ENCODE assay signal across 27 cellular contexts in the genomic region with DNA sequence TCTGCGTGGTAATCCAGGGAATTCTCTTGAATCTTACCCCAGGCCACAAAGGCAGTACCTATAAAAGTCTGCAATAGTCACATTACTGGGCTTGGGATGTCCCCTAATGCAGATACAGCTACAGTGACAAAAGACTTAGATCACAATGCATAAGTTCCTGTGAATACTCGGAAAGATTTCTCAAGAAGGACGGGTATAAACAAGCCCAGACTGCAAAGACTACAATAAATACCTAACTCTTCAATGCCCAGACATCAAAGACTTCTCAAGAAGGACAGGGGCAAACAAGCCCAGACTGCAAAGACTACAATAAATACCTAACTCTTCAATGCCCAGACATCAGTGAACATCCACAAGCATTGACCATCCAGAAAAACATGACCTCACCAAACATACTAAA. TPM values are rescaled to one million over a fixed set of nuclear protein-coding genes. Genes with fewer than 3 reads are reported as not detected.
DNase-seq lines count a peak whose midpoint lies in the region; ATAC-seq, FAIRE-seq and TF ChIP-seq lines count a peak whose summit lies in the region.
"Had no signal": no experiment of that assay in that cellular context is flagged by ENCODE, and none has a peak within 500 bp of the region (broad histone marks: within the 10 kb centered on the region; RNA-seq: fewer than 3 reads in every experiment).

No MANE protein-coding gene starts in this region.

- H3K4me3 ChIP-seq in bronchial epithelial cell (ENCODE audit: low read depth, low read length) (no peak overlapping the region), epithelial cell of esophagus (ENCODE audit: low read length) (no peak overlapping the region), GM23248 (no peak overlapping the region)
- H3K4me3 ChIP-seq: BLaER1, GM12878 had no signal

- H3K4me1 ChIP-seq in foreskin keratinocyte (no peaks in the 10 kb centered on the region), GM23248 (ENCODE audit: insufficient read depth) (no peaks in the 10 kb centered on the region)
- H3K4me1 ChIP-seq: BE2C, BLaER1 had no signal

- in situ Hi-C loops in GM23248 (cut with MboI) = no loop called here

- no peaks in the 10 kb centered on the region for H3K4me1 Mint-ChIP-seq in progenitor cell of endocrine pancreas (ENCODE audit: low read depth)
- H3K4me1 Mint-ChIP-seq: CD4-positive, alpha-beta memory T cell; CD4-positive, CD25-positive, alpha-beta regulatory T cell; CD8-positive, alpha-beta memory T cell had no signal

- H3K27ac ChIP-seq in foreskin keratinocyte = no peak overlapping the region
- no peak overlapping the region for H3K27ac ChIP-seq in GM23248
- H3K27ac ChIP-seq: BLaER1 had no signal

- peak; percentile 48 for ATAC-seq in foreskin keratinocyte
- ATAC-seq: GM12878 had no signal

- H3K9me2 ChIP-seq in GM23248 (ENCODE audit: insufficient read depth) = no peaks in the 10 kb centered on the region

- H3K27me3 ChIP-seq in bronchial epithelial cell (ENCODE audit: control insufficient read depth, insufficient read depth, low read length) = no peaks in the 10 kb centered on the region
- H3K27me3 ChIP-seq in foreskin keratinocyte = peaks cover 6% of the 10 kb centered on the region
- H3K27me3 ChIP-seq in GM23248 (replicated peaks; ENCODE audit: insufficient read depth) = no peaks in the 10 kb centered on the region; the same call in 1 of the 2 replicates
- H3K27me3 ChIP-seq: BE2C, BLaER1 had no signal

- no peak overlapping the region for H3K27ac Mint-ChIP-seq in progenitor cell of endocrine pancreas
- H3K27ac Mint-ChIP-seq: CD4-positive, alpha-beta memory T cell; CD4-positive, CD25-positive, alpha-beta regulatory T cell had no signal

- H3K27me3 Mint-ChIP-seq in progenitor cell of endocrine pancreas = no peaks in the 10 kb centered on the region

- no peaks in the 10 kb centered on the region for H3F3A ChIP-seq in GM23248 (ENCODE audit: insufficient read depth)

- peak; percentile 70 for DNase-seq in bronchial epithelial cell (ENCODE audit: low read depth)
- DNase-seq in epithelial cell of esophagus (ENCODE audit: low read depth) = peak; percentile 74
- DNase-seq in foreskin keratinocyte = peak; percentile 61 to 77
- no peak for DNase-seq in progenitor cell of endocrine pancreas (ENCODE audit: low spot score, unreplicated experiment)
- DNase-seq in NCI-H1417 treated with DMSO at 0.1 percent for 48 hours (lab: John Stamatoyannopoulos, UW) = no peak
- DNase-seq in GM23248 = no peak
- DNase-seq: 8988T; ACHN; BE2C; C1 segment of cervical spinal cord; CD4-positive, alpha-beta memory T cell; CD4-positive, CD25-positive, alpha-beta regulatory T cell; CD8-positive, alpha-beta memory T cell; COR-L47; DMS 273 treated with DMSO at 0.1 percent for 48 hours; DMS153; DMS53; DMS79; DND-41; EL; GDM1 had no signal

- H3K36me3 ChIP-seq in bronchial epithelial cell (ENCODE audit: control insufficient read depth, insufficient read depth, low read length) = no peaks in the 10 kb centered on the region
- H3K36me3 ChIP-seq in GM23248 (ENCODE audit: low read depth) = no peaks in the 10 kb centered on the region
- H3K36me3 ChIP-seq: BE2C, BLaER1 had no signal

- TF ChIP-seq CTCF in bronchial epithelial cell (IDR thresholded peaks at IDR 0.05; ENCODE audit: insufficient read depth, low read length, severe bottlenecking) (no peak), epithelial cell of esophagus (IDR thresholded peaks at IDR 0.05; ENCODE audit: insufficient read depth, low read depth, low read length, missing control alignments) (no peak), foreskin keratinocyte (conservative IDR thresholded peaks at IDR 0.05) (no peak), progenitor cell of endocrine pancreas (IDR thresholded peaks at IDR 0.05; ENCODE audit: unreplicated experiment) (no peak)

- no peak overlapping the region for H3K4me2 ChIP-seq in GM23248 (ENCODE audit: unreplicated experiment)
- H3K4me2 ChIP-seq: BLaER1 had no signal

- H3K4me3 Mint-ChIP-seq in progenitor cell of endocrine pancreas (ENCODE audit: low read depth) = no peak overlapping the region
- H3K4me3 Mint-ChIP-seq: CD14-positive monocyte; CD4-positive, alpha-beta memory T cell; CD4-positive, CD25-positive, alpha-beta regulatory T cell; CD8-positive, alpha-beta memory T cell had no signal

- H3K79me2 ChIP-seq in GM23248 (ENCODE audit: insufficient read depth) = no peaks in the 10 kb centered on the region

- H3K9ac ChIP-seq in GM23248 = no peak overlapping the region
- H3K9ac ChIP-seq: BLaER1 had no signal

- H2AFZ ChIP-seq in GM23248 = no peak overlapping the region

- H4K20me1 ChIP-seq in GM23248 (ENCODE audit: insufficient read depth) = no peaks in the 10 kb centered on the region
- H4K20me1 ChIP-seq: BLaER1 had no signal

- H3K9me3 Mint-ChIP-seq in progenitor cell of endocrine pancreas (ENCODE audit: low read depth) = no peaks in the 10 kb centered on the region
- H3K9me3 Mint-ChIP-seq: CD4-positive, alpha-beta memory T cell; CD8-positive, alpha-beta memory T cell had no signal

- no peak for FAIRE-seq in bronchial epithelial cell (lab: Jason Lieb, UNC)
- FAIRE-seq: A204.1, GM12878, GM12892, GM18507 had no signal

- 40 to 48% methylated on average over 3 of the region's 3 CpGs for WGBS in GM23248 (ENCODE audit: low coverage in 1 of 2, low lambda C conversion rate in 2 of 2, missing lambda C conversion rate in 2 of 2), 2 experiments

- no peaks in the 10 kb centered on the region for H3K9me3 ChIP-seq in GM23248 (ENCODE audit: low read depth)
- H3K9me3 ChIP-seq: BE2C, BLaER1 had no signal

- no peaks in the 10 kb centered on the region for H3K36me3 Mint-ChIP-seq in progenitor cell of endocrine pancreas (ENCODE audit: insufficient read depth)
- H3K36me3 Mint-ChIP-seq: CD14-positive monocyte; CD4-positive, alpha-beta memory T cell; CD4-positive, CD25-positive, alpha-beta regulatory T cell; CD8-positive, alpha-beta memory T cell had no signal

RNA-seq across cellular contexts. Expression of a gene that starts 50.9 kb away (rescaled TPM):
- 5.4 and 7.6 TPM in 2 replicates for total RNA-seq in bronchial epithelial cell
- 8.0 and 9.2 TPM in 2 replicates for total RNA-seq in foreskin keratinocyte
- 9.1 and 9.8 TPM in 2 replicates for polyA plus RNA-seq in foreskin keratinocyte
- 24.6 and 25.1 TPM in 2 replicates for total RNA-seq in progenitor cell of endocrine pancreas
- total RNA-seq in GM23248 (2014; rRNA removed; shearing (Covaris generic)) = 10.5 and 14.4 TPM in 2 replicates
- 11.7 TPM in 2 replicates for polyA plus RNA-seq in GM23248 (2016; fragmentation: Nextera tagmentation; extraction: Ambion mirVana)

Comparison
In these comparisons a context has a peak if more than half of its experiments do, and no peak if none do; other contexts are left out.
1. DNase-seq: peak in bronchial epithelial cell (single experiment), epithelial cell of esophagus (single experiment) and foreskin keratinocyte (2 of 2); none in progenitor cell of endocrine pancreas (single experiment), NCI-H1417 treated with DMSO at 0.1 percent for 48 hours (single experiment) and GM23248 (single experiment).